ENCODE assay signal across 15 cellular contexts in the genomic region with DNA sequence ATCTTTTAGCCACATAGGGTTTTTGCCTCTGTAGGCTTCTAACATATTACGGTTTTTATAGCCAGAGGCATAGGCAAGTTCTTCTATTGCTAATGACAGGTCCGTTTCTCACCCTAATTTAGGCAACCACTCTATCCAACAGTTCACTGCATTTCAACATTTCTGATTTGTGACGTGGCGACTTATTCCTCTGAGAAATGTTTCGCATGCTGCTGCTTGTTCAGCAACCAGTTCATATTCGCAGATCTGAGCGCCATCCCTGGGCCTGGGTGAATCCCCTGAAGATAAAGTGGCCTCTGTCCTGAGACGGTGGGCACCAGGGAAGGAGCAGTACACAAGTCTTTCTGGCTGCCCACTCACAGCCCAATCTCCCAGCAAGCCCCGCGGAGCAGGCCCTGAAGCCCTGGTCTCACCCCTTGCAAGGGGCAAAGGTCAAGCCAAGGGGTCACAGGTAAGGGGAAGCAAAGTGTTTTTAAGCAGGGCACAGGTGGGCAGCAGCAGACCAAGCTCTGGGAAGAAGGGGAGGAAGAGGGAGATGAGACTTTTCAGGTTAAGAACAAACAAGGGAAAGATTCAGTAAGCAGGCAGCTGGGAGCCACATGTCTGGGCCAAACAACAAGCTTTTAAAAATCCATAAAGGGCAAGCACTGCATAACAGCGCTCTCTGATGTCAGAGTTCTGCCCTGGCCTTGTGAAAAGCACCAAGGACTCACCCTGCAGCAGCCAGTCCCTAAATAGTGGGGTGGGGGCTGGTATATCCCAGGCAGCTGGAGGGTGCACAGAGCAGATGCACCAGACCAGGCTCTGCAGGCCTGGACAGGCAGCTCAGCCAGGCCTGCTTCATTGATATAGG. TPM values are rescaled to one million over a fixed set of nuclear protein-coding genes. Genes with fewer than 3 reads are reported as not detected.
DNase-seq lines count a peak whose midpoint lies in the region; ATAC-seq and TF ChIP-seq lines count a peak whose summit lies in the region.
"Had no signal": no experiment of that assay in that cellular context is flagged by ENCODE, and none has a peak within 500 bp of the region (broad histone marks: within the 10 kb centered on the region; RNA-seq: fewer than 3 reads in every experiment).

No MANE protein-coding gene starts in this region.

- H4K20me1 ChIP-seq in hepatocyte (ENCODE audit: insufficient read depth, poor library complexity, severe bottlenecking), result no peaks in the 10 kb centered on the region

- H3K27ac ChIP-seq in hepatocyte (peak overlapping the region; percentile 28), tibial nerve (peak overlapping the region in 3 of 4 donors; percentile 27 to 65 (median 53))

- no peak for TF ChIP-seq EP300 in tibial nerve (IDR thresholded peaks at IDR 0.05)

- no peaks in the 10 kb centered on the region for H3K36me3 Mint-ChIP-seq in activated T-cell treated with anti-CD3 and anti-CD28 coated beads, Interleukin-2, amount 50 U/mL, for 24 hours (ENCODE audit: low read depth)
- H3K36me3 Mint-ChIP-seq: T-cell had no signal

- H3K9me2 ChIP-seq in hepatocyte (replicated peaks; ENCODE audit: insufficient read depth), result no peaks in the 10 kb centered on the region

- no peak for TF ChIP-seq CTCF in hepatocyte (IDR thresholded peaks at IDR 0.05; ENCODE audit: poor library complexity)
- no peak for TF ChIP-seq CTCF in tibial nerve (IDR thresholded peaks at IDR 0.05)

- H3K4me3 Mint-ChIP-seq in activated T-cell treated with anti-CD3 and anti-CD28 coated beads, Interleukin-2, amount 50 U/mL, for 24 hours, result no peak overlapping the region
- H3K4me3 Mint-ChIP-seq: T-cell had no signal

- ATAC-seq in HG03521 (IDR thresholded peaks at IDR 0.05; ENCODE audit: unreplicated experiment) (no peak), GM21390 (IDR thresholded peaks at IDR 0.05; ENCODE audit: unreplicated experiment) (no peak)
- ATAC-seq: right cardiac atrium, T-cell had no signal

- H3K9me3 ChIP-seq in hepatocyte (ENCODE audit: low read depth) (no peaks in the 10 kb centered on the region), tibial nerve (no peaks in the 10 kb centered on the region)

- H3K4me2 ChIP-seq in hepatocyte, result no peak overlapping the region

- H3K9me3 Mint-ChIP-seq in activated T-cell treated with anti-CD3 and anti-CD28 coated beads, Interleukin-2, amount 50 U/mL, for 24 hours, result no peaks in the 10 kb centered on the region
- H3K9me3 Mint-ChIP-seq: T-cell had no signal

- H3K79me2 ChIP-seq in hepatocyte, result no peaks in the 10 kb centered on the region

- DNase-seq in NCI-H1694 treated with DMSO at 0.1 percent for 48 hours (lab: John Stamatoyannopoulos, UW) (peak; percentile 55), SK-N-DZ (ENCODE audit: low spot score) (peak; percentile 86), hepatocyte (ENCODE audit: low spot score) (no peak), tibial nerve (ENCODE audit: low spot score in 2 of 2) (no peak)
- DNase-seq in activated T-cell treated with anti-CD3 and anti-CD28 coated beads, Interleukin-2, amount 50 U/mL, for 24 hours, result no peak
- DNase-seq: activated CD4-positive, alpha-beta T cell treated with anti-CD3 and anti-CD28 coated beads for 1 hour; activated T-cell treated with anti-CD3 and anti-CD28 coated beads, Interleukin-2, amount 50 U/mL, for 48 hours; amygdala; dermis blood vessel endothelial cell; kidney; NCI-H1048; right cardiac atrium; T-cell had no signal

- no peaks in the 10 kb centered on the region for H3K27me3 Mint-ChIP-seq in activated T-cell treated with anti-CD3 and anti-CD28 coated beads, Interleukin-2, amount 50 U/mL, for 24 hours

- peaks cover 4% of the 10 kb centered on the region for H3K4me1 ChIP-seq in hepatocyte (ENCODE audit: insufficient read depth)
- peaks cover 0 to 26% (median 3%) of the 10 kb centered on the region in 4 donors for H3K4me1 ChIP-seq in tibial nerve

- H3K27me3 ChIP-seq in hepatocyte, result no peaks in the 10 kb centered on the region
- H3K27me3 ChIP-seq in tibial nerve, result no peaks in the 10 kb centered on the region

- TF ChIP-seq POLR2A in tibial nerve (IDR thresholded peaks at IDR 0.05), result no peak

- H3K27ac Mint-ChIP-seq in activated T-cell treated with anti-CD3 and anti-CD28 coated beads, Interleukin-2, amount 50 U/mL, for 24 hours, result no peak overlapping the region
- H3K27ac Mint-ChIP-seq: T-cell had no signal

- H3K4me3 ChIP-seq in hepatocyte, result no peak overlapping the region
- H3K4me3 ChIP-seq in tibial nerve, result no peak overlapping the region

- H2AFZ ChIP-seq in hepatocyte, result no peak overlapping the region

- H3K36me3 ChIP-seq in hepatocyte (replicated peaks; ENCODE audit: insufficient read depth, low read depth), result no peaks in the 10 kb centered on the region
- no peaks in the 10 kb centered on the region for H3K36me3 ChIP-seq in tibial nerve

- WGBS in hepatocyte (ENCODE audit: low lambda C conversion rate, missing lambda C conversion rate), result 84% methylated on average over 11 of the region's 11 CpGs
- 61 to 71% methylated on average over 11 of the region's 11 CpGs for WGBS in tibial nerve, 2 donors

- peaks cover 7% of the 10 kb centered on the region for H3K4me1 Mint-ChIP-seq in activated T-cell treated with anti-CD3 and anti-CD28 coated beads, Interleukin-2, amount 50 U/mL, for 24 hours (ENCODE audit: low read depth)

RNA-seq across cellular contexts. Expression of gene COX7A2L, which starts 10.8 kb away (rescaled TPM):
- polyA plus RNA-seq in SK-N-DZ (2014; cell fraction: cytosol; rRNA removed), result 209 and 225 TPM in 2 replicates
- polyA plus RNA-seq in SK-N-DZ (2014; cell fraction: nucleus; rRNA removed), result 111 and 136 TPM in 2 replicates
- total RNA-seq in hepatocyte, result 247 and 252 TPM in 2 replicates
- polyA plus RNA-seq in hepatocyte, result 130 and 134 TPM in 2 replicates
- total RNA-seq in tibial nerve, result 100 to 1,000 TPM in 3 of 4 donors, 10 to 100 TPM in 1; 99.9 to 137 (median 107) TPM

Comparison
In these comparisons a context has a peak if more than half of its experiments do, and no peak if none do; other contexts are left out.
1. DNase-seq: peak in NCI-H1694 treated with DMSO at 0.1 percent for 48 hours (single experiment) and SK-N-DZ (single experiment); none in hepatocyte (single experiment), tibial nerve (0 of 2) and activated T-cell treated with anti-CD3 and anti-CD28 coated beads, Interleukin-2, amount 50 U/mL, for 24 hours (single experiment).